ENCODE assay signal across 14 cellular contexts in the genomic region with DNA sequence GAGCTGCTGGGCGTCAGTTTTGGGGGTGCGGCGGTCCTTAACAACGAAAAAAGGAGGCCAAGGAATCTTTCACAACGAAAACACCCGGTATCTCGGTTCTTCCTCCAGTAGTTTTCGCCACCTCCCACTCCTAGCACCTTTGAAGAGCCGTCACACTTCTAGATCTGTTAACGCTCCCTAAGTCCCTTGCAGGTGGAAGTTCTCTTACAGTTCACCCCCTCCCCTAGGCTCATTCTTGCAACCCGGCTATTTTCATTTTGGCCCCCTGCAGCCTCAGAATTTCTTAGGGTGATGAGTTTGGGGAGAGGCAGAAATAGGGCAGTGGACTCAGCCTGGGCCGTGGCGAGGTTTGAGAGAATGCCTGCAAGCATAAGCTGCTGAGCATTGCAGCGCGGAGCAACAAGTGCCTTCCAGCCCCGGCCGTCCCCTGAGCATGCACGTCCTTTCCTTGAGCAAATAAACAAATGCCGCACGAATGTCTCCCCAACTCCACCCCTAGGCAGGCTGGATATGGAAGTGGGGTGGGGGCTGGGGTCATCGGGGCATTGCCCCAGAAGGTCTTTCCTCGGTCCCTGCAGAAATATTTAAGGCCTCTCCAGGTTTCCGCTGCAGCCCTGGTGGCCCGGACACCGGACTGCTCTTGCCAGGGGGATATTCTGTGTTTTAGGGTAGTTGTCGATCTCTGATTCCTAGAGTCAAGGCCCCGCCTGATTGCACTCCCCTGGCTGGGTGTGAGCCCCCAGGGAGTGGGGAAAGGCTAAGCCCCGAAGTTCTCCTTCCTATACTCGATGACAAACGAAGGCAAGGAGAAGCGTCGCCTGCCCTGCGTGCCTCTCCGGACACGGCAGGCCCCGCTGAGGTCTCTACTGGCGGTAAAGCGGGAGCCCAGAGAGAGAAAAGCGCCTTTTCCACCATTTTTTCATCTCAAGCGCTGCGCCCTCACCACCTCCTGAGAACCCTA. TPM values are rescaled to one million over a fixed set of nuclear protein-coding genes. Genes with fewer than 3 reads are reported as not detected.
DNase-seq lines count a peak whose midpoint lies in the region; ATAC-seq, FAIRE-seq and TF ChIP-seq lines count a peak whose summit lies in the region.
"Had no signal": no experiment of that assay in that cellular context is flagged by ENCODE, and none has a peak within 500 bp of the region (broad histone marks: within the 10 kb centered on the region; RNA-seq: fewer than 3 reads in every experiment).

No MANE protein-coding gene starts in this region.

- no peak for ATAC-seq in HG02885 (IDR thresholded peaks at IDR 0.05; ENCODE audit: poor library complexity, unreplicated experiment)
- ATAC-seq: HCT116 had no signal

- BruUV-seq in OCI-LY7 (replicated peaks; lab: Mats Ljungman, UMichigan) = no TSS peak

- POLR2A ChIA-PET in OCI-LY7 (lab: Charles Lee) = interaction anchor here (0.6 kb wide), 1 partner anchor 121 kb away, joined by 3 read pairs; no protein-coding TSS in a partner anchor

- intact Hi-C loops in OCI-LY7 (cut with micrococcal nuclease; ENCODE audit: unreplicated experiment) = no loop called here

- H3K27ac ChIP-seq in iPS-20b (ENCODE audit: low read length) (no peak overlapping the region), OCI-LY7 (ENCODE audit: low read depth, low read length, poor library complexity, severe bottlenecking) (no peak overlapping the region)

- H3K4me1 ChIP-seq in iPS-20b (ENCODE audit: insufficient read depth, low read length) (peaks cover 19% of the 10 kb centered on the region; the same call in 1 of the 2 replicates), OCI-LY7 (ENCODE audit: insufficient read depth, low read length, poor library complexity, severe bottlenecking) (no peaks in the 10 kb centered on the region)

- DNase-seq in stimulated activated CD4-positive, alpha-beta T cell treated with anti-CD3 and anti-CD28 coated beads, Interleukin-15, amount 100 ng/mL, for 24 hours = peak; percentile 20
- no peak for DNase-seq in stimulated activated CD4-positive, alpha-beta T cell treated with anti-CD3 and anti-CD28 coated beads, Interleukin-2, amount 100 ng/mL, for 24 hours
- peak; percentile 55 for DNase-seq in activated CD8-positive, alpha-beta memory T cell treated with anti-CD3 and anti-CD28 coated beads, Interleukin-2, amount 50 U/mL, for 48 hours
- no peak for DNase-seq in HTR-8/SVneo (ENCODE audit: insufficient read length, low spot score)
- DNase-seq in OCI-LY7 (ENCODE audit: low spot score) = no peak
- DNase-seq in DMS 273 treated with DMSO at 0.1 percent for 48 hours (lab: John Stamatoyannopoulos, UW) = no peak
- DNase-seq: activated effector memory CD4-positive, alpha-beta T cell treated with anti-CD3 and anti-CD28 coated beads, Interleukin-2, amount 50 U/mL, for 16 hours; NCI-H2171; trophoblast cell had no signal

- H3K9me3 ChIP-seq in iPS-20b (ENCODE audit: insufficient read depth, low read depth, low read length) = peaks cover 5% of the 10 kb centered on the region; the same call in 1 of the 2 replicates
- H3K9me3 ChIP-seq in OCI-LY7 (ENCODE audit: low read length) = no peaks in the 10 kb centered on the region

- H3K9ac ChIP-seq in iPS-20b (ENCODE audit: low read depth, low read length) = no peak overlapping the region; the same call in 1 of the 2 replicates

- H3K9me2 ChIP-seq in OCI-LY7 (ENCODE audit: insufficient read depth, low read length) = no peaks in the 10 kb centered on the region

- no peaks in the 10 kb centered on the region for H3K79me2 ChIP-seq in OCI-LY7 (ENCODE audit: insufficient read depth, low read depth, low read length)

- no peaks in the 10 kb centered on the region for H4K20me1 ChIP-seq in OCI-LY7 (ENCODE audit: insufficient read depth, low read length)

- H2AFZ ChIP-seq in OCI-LY7 (ENCODE audit: low read length) = no peak overlapping the region

- H3K27me3 ChIP-seq in iPS-20b (ENCODE audit: insufficient read depth, low read length) = peaks cover 94% of the 10 kb centered on the region

- H3K4me3 ChIP-seq in iPS-20b (ENCODE audit: low read length) (peak overlapping the region; percentile 82), OCI-LY7 (ENCODE audit: low read depth, low read length, poor library complexity, severe bottlenecking) (no peak overlapping the region)

- no peaks in the 10 kb centered on the region for H3K36me3 ChIP-seq in iPS-20b (ENCODE audit: insufficient read depth, low read depth, low read length)
- no peaks in the 10 kb centered on the region for H3K36me3 ChIP-seq in OCI-LY7 (ENCODE audit: insufficient read depth, low read length)

- no peak for TF ChIP-seq CTCF in OCI-LY7 (conservative IDR thresholded peaks at IDR 0.05; ENCODE audit: low read length)

- no peak for FAIRE-seq in HTR-8/SVneo (lab: Jason Lieb, UNC)
- FAIRE-seq: D721Med had no signal

- H3K4me2 ChIP-seq in OCI-LY7 (ENCODE audit: low read length) = no peak overlapping the region

- CTCF ChIA-PET in OCI-LY7 (lab: Charles Lee; ENCODE audit: unreplicated experiment) = no interaction called here

RNA-seq across cellular contexts. Expression of a gene that starts 1.6 kb away (rescaled TPM):
- not detected in 2 replicates for total RNA-seq in OCI-LY7 (2014; rRNA removed; shearing (Covaris generic))
- not detected in 2 replicates for total RNA-seq in OCI-LY7 (2022)
- total RNA-seq: mammary epithelial cell had no signal

Comparison
In these comparisons a context has a peak if more than half of its experiments do, and no peak if none do; other contexts are left out.
1. DNase-seq: peak in stimulated activated CD4-positive, alpha-beta T cell treated with anti-CD3 and anti-CD28 coated beads, Interleukin-15, amount 100 ng/mL, for 24 hours (single experiment) and activated CD8-positive, alpha-beta memory T cell treated with anti-CD3 and anti-CD28 coated beads, Interleukin-2, amount 50 U/mL, for 48 hours (single experiment); none in stimulated activated CD4-positive, alpha-beta T cell treated with anti-CD3 and anti-CD28 coated beads, Interleukin-2, amount 100 ng/mL, for 24 hours (0 of 2), HTR-8/SVneo (single experiment), OCI-LY7 (single experiment) and DMS 273 treated with DMSO at 0.1 percent for 48 hours (single experiment).